ENCODE assay signal across 8 cellular contexts in genomic region chr5:123157797-123158528, GRCh38.
DNase-seq lines count a peak whose midpoint lies in the region; ATAC-seq and TF ChIP-seq lines count a peak whose summit lies in the region.

No MANE protein-coding gene starts in this region.

- no peak overlapping the region for H3K27ac Mint-ChIP-seq in activated naive CD8-positive, alpha-beta T cell treated with anti-CD3 and anti-CD28 coated beads for 36 hours
- H3K27ac Mint-ChIP-seq in activated CD4-positive, alpha-beta T cell treated with anti-CD3 and anti-CD28 coated beads for 36 hours, result no peak overlapping the region

- no peaks in the 10 kb centered on the region for H3K4me1 Mint-ChIP-seq in activated naive CD8-positive, alpha-beta T cell treated with anti-CD3 and anti-CD28 coated beads for 36 hours
- H3K4me1 Mint-ChIP-seq in activated CD4-positive, alpha-beta T cell treated with anti-CD3 and anti-CD28 coated beads for 36 hours, result no peaks in the 10 kb centered on the region

- ATAC-seq in activated CD4-positive, alpha-beta T cell treated with anti-CD3 and anti-CD28 coated beads for 36 hours, result no peak

- POLR2A ChIA-PET in activated CD4-positive, alpha-beta T cell treated with anti-CD3 and anti-CD28 coated beads for 36 hours (lab: Charles Lee), result no interaction called here

- DNase-seq in GM03348 (ENCODE audit: low spot score), result peak; percentile 56
- peak; percentile 70 for DNase-seq in HT1080 (ENCODE audit: low read depth)
- peak; percentile 45 to 59 for DNase-seq in cardiac fibroblast (ENCODE audit: low read depth in 2 of 2)
- peak; percentile 36 for DNase-seq in non-pigmented ciliary epithelial cell (ENCODE audit: low read depth)
- DNase-seq in HuH-7.5 (ENCODE audit: low spot score), result no peak
- DNase-seq in NCI-H524 (lab: John Stamatoyannopoulos, UW), result no peak
- DNase-seq in activated naive CD8-positive, alpha-beta T cell treated with anti-CD3 and anti-CD28 coated beads for 36 hours, result no peak
- no peak for DNase-seq in activated CD4-positive, alpha-beta T cell treated with anti-CD3 and anti-CD28 coated beads for 36 hours

- CTCF ChIA-PET in activated CD4-positive, alpha-beta T cell treated with anti-CD3 and anti-CD28 coated beads for 36 hours (lab: Charles Lee), result interaction anchor here (0.6 to 0.7 kb wide), 2 partner anchors 34 to 88 kb away, joined by 3 to 4 read pairs; no protein-coding TSS in a partner anchor

- no peaks in the 10 kb centered on the region for H3K36me3 Mint-ChIP-seq in activated naive CD8-positive, alpha-beta T cell treated with anti-CD3 and anti-CD28 coated beads for 36 hours
- no peaks in the 10 kb centered on the region for H3K36me3 Mint-ChIP-seq in activated CD4-positive, alpha-beta T cell treated with anti-CD3 and anti-CD28 coated beads for 36 hours (ENCODE audit: low read depth)

- no peaks in the 10 kb centered on the region for H3K9me3 Mint-ChIP-seq in activated naive CD8-positive, alpha-beta T cell treated with anti-CD3 and anti-CD28 coated beads for 36 hours
- no peaks in the 10 kb centered on the region for H3K9me3 Mint-ChIP-seq in activated CD4-positive, alpha-beta T cell treated with anti-CD3 and anti-CD28 coated beads for 36 hours (ENCODE audit: low read depth)

- no peaks in the 10 kb centered on the region for H3K27me3 Mint-ChIP-seq in activated naive CD8-positive, alpha-beta T cell treated with anti-CD3 and anti-CD28 coated beads for 36 hours
- peaks cover 2% of the 10 kb centered on the region for H3K27me3 Mint-ChIP-seq in activated CD4-positive, alpha-beta T cell treated with anti-CD3 and anti-CD28 coated beads for 36 hours

- intact Hi-C loops in activated CD4-positive, alpha-beta T cell treated with anti-CD3 and anti-CD28 coated beads for 36 hours (cut with DNase I, micrococcal nuclease), result no loop called here

- H3K4me3 ChIP-seq in cardiac fibroblast (replicated peaks in 1 of 2; ENCODE audit: low read depth in 2 of 2, low read length in 2 of 2), result no peak overlapping the region

- TF ChIP-seq CTCF in cardiac fibroblast (IDR thresholded peaks at IDR 0.05; ENCODE audit: low read depth, low read length), result no peak

- no peak overlapping the region for H3K4me3 Mint-ChIP-seq in activated naive CD8-positive, alpha-beta T cell treated with anti-CD3 and anti-CD28 coated beads for 36 hours
- H3K4me3 Mint-ChIP-seq in activated CD4-positive, alpha-beta T cell treated with anti-CD3 and anti-CD28 coated beads for 36 hours, result no peak overlapping the region

Comparison
In these comparisons a context has a peak if more than half of its experiments do, and no peak if none do; other contexts are left out.
1. DNase-seq: peak in GM03348 (single experiment), HT1080 (single experiment), cardiac fibroblast (2 of 2) and non-pigmented ciliary epithelial cell (single experiment); none in HuH-7.5 (single experiment), NCI-H524 (0 of 2), activated naive CD8-positive, alpha-beta T cell treated with anti-CD3 and anti-CD28 coated beads for 36 hours (single experiment) and activated CD4-positive, alpha-beta T cell treated with anti-CD3 and anti-CD28 coated beads for 36 hours (single experiment).